In genomic region chr20:60121903-60122302, GRCh38 we compare ENCODE assay signal across 27 cellular contexts.
"Had no signal": no experiment of that assay in that cellular context is flagged by ENCODE, and none has a peak within 500 bp of the region (broad histone marks: within the 10 kb centered on the region; RNA-seq: fewer than 3 reads in every experiment).

No MANE protein-coding gene starts in this region.

- H3K27me3 ChIP-seq: colonic mucosa, gastrocnemius medialis had no signal

- H3K36me3 ChIP-seq: colonic mucosa, esophagus muscularis mucosa, esophagus squamous epithelium, gastrocnemius medialis, gastroesophageal sphincter, heart left ventricle, heart right ventricle had no signal

- H3K4me3 ChIP-seq: colonic mucosa, coronary artery, dorsolateral prefrontal cortex, esophagus muscularis mucosa, esophagus squamous epithelium, gastrocnemius medialis, gastroesophageal sphincter, heart left ventricle, heart right ventricle had no signal

- H3K9me3 ChIP-seq: colonic mucosa, esophagus muscularis mucosa, esophagus squamous epithelium, gastrocnemius medialis, gastroesophageal sphincter, heart left ventricle, heart right ventricle had no signal

- FAIRE-seq: colon, endometrium, endothelial cell of umbilical vein, frontal cortex had no signal

- H3K4me1 ChIP-seq: colonic mucosa, esophagus squamous epithelium, gastroesophageal sphincter had no signal

- ATAC-seq: effector memory CD8-positive, alpha-beta T cell; esophagus mucosa; foreskin keratinocyte; gastrocnemius medialis; gastroesophageal sphincter; heart left ventricle; heart right ventricle had no signal

- H3K27ac ChIP-seq: colonic mucosa, coronary artery, dorsolateral prefrontal cortex, epithelial cell of prostate, esophagus muscularis mucosa, esophagus squamous epithelium, foreskin keratinocyte, gastrocnemius medialis, gastroesophageal sphincter, heart left ventricle, heart right ventricle had no signal

- DNase-seq: colonic mucosa; cortex of kidney; dermis blood vessel endothelial cell; dorsolateral prefrontal cortex; effector CD4-positive, alpha-beta T cell; effector CD8-positive, alpha-beta T cell; effector memory CD4-positive, alpha-beta T cell; effector memory CD8-positive, alpha-beta T cell; endodermal cell; erythroblast; esophagus squamous epithelium; foreskin fibroblast; foreskin keratinocyte; foreskin melanocyte; gastrocnemius medialis; glutamatergic neuron; heart left ventricle; heart right ventricle had no signal
